Comparison of ENCODE assay signal across 12 cellular contexts in genomic region chr7:154055489-154056106, GRCh38. TPM values are rescaled to one million over a fixed set of nuclear protein-coding genes. Genes with fewer than 3 reads are reported as not detected.
A peak's percentile ranks its signal among the peaks of the same experiment; 100 is the strongest.
DNase-seq lines count a peak whose midpoint lies in the region; ATAC-seq, FAIRE-seq and TF ChIP-seq lines count a peak whose summit lies in the region.
"Not testable (repeated sequence)": the region's sequence is repeated elsewhere in the genome, so short reads cannot be mapped to it uniquely, and the experiment has no call there.
"Had no signal": no experiment of that assay in that cellular context is flagged by ENCODE, and none has a peak within 500 bp of the region (broad histone marks: within the 10 kb centered on the region; RNA-seq: fewer than 3 reads in every experiment).

No MANE protein-coding gene starts in this region.

- not testable (repeated sequence) for H3K4me3 ChIP-seq in neural progenitor cell, upper lobe of right lung

- H3K36me3 Mint-ChIP-seq in activated naive CD8-positive, alpha-beta T cell treated with anti-CD3 and anti-CD28 coated beads, Interleukin-2, amount 50 U/mL, for 24 hours (ENCODE audit: low read depth); neural progenitor cell: not testable (repeated sequence)

- H3K9me3 Mint-ChIP-seq in activated naive CD8-positive, alpha-beta T cell treated with anti-CD3 and anti-CD28 coated beads, Interleukin-2, amount 50 U/mL, for 24 hours; neural progenitor cell: not testable (repeated sequence)

- peak; percentile 74 for FAIRE-seq in GM12891 (lab: Jason Lieb, UNC)
- FAIRE-seq in endometrium (lab: Jason Lieb, UNC) = peak; percentile 75

- not testable (repeated sequence) for H2AFZ ChIP-seq in neural progenitor cell (replicated peaks)

- H3K27ac Mint-ChIP-seq in activated naive CD8-positive, alpha-beta T cell treated with anti-CD3 and anti-CD28 coated beads, Interleukin-2, amount 50 U/mL, for 24 hours; neural progenitor cell: not testable (repeated sequence)

- not testable (repeated sequence) for H3K4me2 ChIP-seq in neural progenitor cell

- not testable (repeated sequence) for H3F3A ChIP-seq in neural progenitor cell (ENCODE audit: low read depth)

- in situ Hi-C loops in SK-MEL-5 (cut with HindIII; ENCODE audit: low pct_unique_long_range_greater_than_20kb, low sequenced_read_pairs) = not testable (repeated sequence)

- not testable (repeated sequence) for H3K79me2 ChIP-seq in neural progenitor cell (ENCODE audit: low read depth)

- not testable (repeated sequence) for DNase-seq in GM12891 (ENCODE audit: insufficient read length, low spot score); upper lobe of right lung
- DNase-seq in Kasumi-1 (lab: John Stamatoyannopoulos, UW) (peak; percentile 48 to 69), SK-MEL-5 (ENCODE audit: low read depth, low spot score) (peak; percentile 54), iPS-NIHi11 (ENCODE audit: low spot score) (peak; percentile 16), neural progenitor cell (ENCODE audit: low spot score) (peak; percentile 90)
- peak; percentile 4 for DNase-seq in activated naive CD8-positive, alpha-beta T cell treated with anti-CD3 and anti-CD28 coated beads, Interleukin-2, amount 50 U/mL, for 24 hours

- not testable (repeated sequence) for TF ChIP-seq POLR2A in GM12891 (IDR thresholded peaks at IDR 0.05; ENCODE audit: low read depth, low read length)

- not testable (repeated sequence) for H3K36me3 ChIP-seq in neural progenitor cell, upper lobe of right lung

- ATAC-seq in activated naive CD8-positive, alpha-beta T cell treated with anti-CD3 and anti-CD28 coated beads, Interleukin-2, amount 50 U/mL, for 24 hours = not testable (repeated sequence)
- peak; percentile 61 for ATAC-seq in upper lobe of right lung

- peaks cover 37% of the 10 kb centered on the region for H3K27me3 ChIP-seq in neural progenitor cell
- H3K27me3 ChIP-seq in upper lobe of right lung = not testable (repeated sequence)

- TF ChIP-seq CTCF in neural progenitor cell (IDR thresholded peaks at IDR 0.05); upper lobe of right lung (IDR thresholded peaks at IDR 0.05): not testable (repeated sequence)

- H3K9me3 ChIP-seq in neural progenitor cell (ENCODE audit: low read depth); upper lobe of right lung: not testable (repeated sequence)

- intact Hi-C loops in upper lobe of right lung (cut with DNase I) = not testable (repeated sequence)

- not testable (repeated sequence) for H3K4me3 Mint-ChIP-seq in activated naive CD8-positive, alpha-beta T cell treated with anti-CD3 and anti-CD28 coated beads, Interleukin-2, amount 50 U/mL, for 24 hours; neural progenitor cell

- H3K4me1 Mint-ChIP-seq in activated naive CD8-positive, alpha-beta T cell treated with anti-CD3 and anti-CD28 coated beads, Interleukin-2, amount 50 U/mL, for 24 hours; neural progenitor cell: not testable (repeated sequence)

- not testable (repeated sequence) for H3K4me1 ChIP-seq in neural progenitor cell, upper lobe of right lung

- H3K27me3 Mint-ChIP-seq in activated naive CD8-positive, alpha-beta T cell treated with anti-CD3 and anti-CD28 coated beads, Interleukin-2, amount 50 U/mL, for 24 hours; neural progenitor cell (ENCODE audit: insufficient read depth, low read depth): not testable (repeated sequence)

- not testable (repeated sequence) for H3K27ac ChIP-seq in neural progenitor cell, upper lobe of right lung

- not testable (repeated sequence) for H3K9ac ChIP-seq in neural progenitor cell

- not testable (repeated sequence) for H4K20me1 ChIP-seq in neural progenitor cell (ENCODE audit: low read depth)

RNA-seq across cellular contexts. Expression of gene DPP6, which starts 3.4 kb away (rescaled TPM):
- polyA plus RNA-seq in GM12891 (2012; ENCODE audit: low read depth, missing spikeins) = 0.06 TPM
- 0.87 and 1.2 TPM in 2 replicates for total RNA-seq in SK-MEL-5 (2014; rRNA removed; shearing (Covaris generic))
- 0.82 and 1.3 TPM in 2 replicates for polyA plus RNA-seq in SK-MEL-5 (2015; cell fraction: cytosol; rRNA removed)
- 1.2 TPM in 1 of 2 replicates, not detected in the other for polyA plus RNA-seq in SK-MEL-5 (2015; cell fraction: nucleus; rRNA removed)
- total RNA-seq in neural progenitor cell (ENCODE audit: low replicate concordance) = 0.39 and 0.90 TPM in 2 replicates
- 1.6 TPM for total RNA-seq in upper lobe of right lung
- total RNA-seq: CD8-positive, alpha-beta memory T cell; HFFc6; natural killer cell had no signal
- polyA plus RNA-seq: CD8-positive, alpha-beta memory T cell; immature natural killer cell had no signal
